Comparison of ENCODE assay signal across 27 cellular contexts in the genomic region with DNA sequence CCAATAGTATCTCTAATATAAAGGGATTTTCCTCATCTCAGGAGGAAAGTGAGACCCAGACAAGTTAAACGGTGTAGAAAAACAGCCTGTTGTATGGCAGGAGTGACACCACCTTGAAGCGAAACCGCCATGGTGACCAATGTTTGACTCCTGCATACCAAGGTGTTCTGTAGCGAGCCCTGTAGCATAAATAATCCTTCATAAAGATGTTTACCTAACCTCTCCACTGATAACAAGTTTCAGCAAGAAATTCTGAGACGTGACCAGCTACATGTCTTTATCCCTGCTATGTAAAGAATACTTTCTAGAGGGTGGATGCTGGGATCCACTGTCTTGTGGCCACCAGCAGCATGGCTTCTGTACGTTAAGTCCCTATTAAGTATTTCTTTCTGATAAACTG.
"Had no signal": no experiment of that assay in that cellular context is flagged by ENCODE, and none has a peak within 500 bp of the region (broad histone marks: within the 10 kb centered on the region; RNA-seq: fewer than 3 reads in every experiment).

No MANE protein-coding gene starts in this region.

- H3K4me1 Mint-ChIP-seq: neural crest cell; stimulated activated naive B cell treated with anti-CD40 and anti-IgM and Interleukin-4, amounts not matched to agents 10 μg/mL and 1 μg/mL and 100 μg/mL, for 72 hours had no signal

- H3K36me3 Mint-ChIP-seq: stimulated activated naive B cell treated with anti-CD40 and anti-IgM and Interleukin-4, amounts not matched to agents 10 μg/mL and 1 μg/mL and 100 μg/mL, for 72 hours had no signal

- DNase-seq: islet precursor cell; left ventricle myocardium inferior; mesendoderm; midbrain; mucosa of descending colon; naive thymus-derived CD4-positive, alpha-beta T cell; nucleus accumbens; pancreas; posterior cingulate gyrus; retina; right cardiac atrium; stimulated activated CD4-positive, alpha-beta T cell treated with anti-CD3 and anti-CD28 coated beads, Interleukin-12 subunit alpha, Interleukin-12 subunit beta, amount 100 ng/mL, for 4 hours; stimulated activated CD4-positive, alpha-beta T cell treated with anti-CD3 and anti-CD28 coated beads, Interleukin-15, amount 100 ng/mL, for 24 hours; stimulated activated CD4-positive, alpha-beta T cell treated with anti-CD3 and anti-CD28 coated beads, Interleukin-2, amount 100 ng/mL, for 24 hours; stimulated activated CD4-positive, alpha-beta T cell treated with anti-CD3 and anti-CD28 coated beads, Interleukin-4, amount 100 ng/mL, for 1 hour; stimulated activated naive B cell treated with anti-CD40 and anti-IgM and Interleukin-4, amounts not matched to agents 10 μg/mL and 1 μg/mL and 100 μg/mL, for 72 hours; stimulated activated naive CD8-positive, alpha-beta T cell treated with anti-CD3 and anti-CD28 coated beads, Interleukin-15, Interleukin-2, amounts not matched to agents 100 U/mL and 50 U/mL, for 24 hours; stomach; testis; thyroid gland; transverse colon; uterus had no signal

- H3K4me3 ChIP-seq: left ventricle myocardium inferior, lung, mucosa of descending colon, pancreas, prostate gland, skin epidermis, stomach, testis, thyroid gland, transverse colon, uterus had no signal

- H3K27ac Mint-ChIP-seq: naive thymus-derived CD4-positive, alpha-beta T cell; nephron; stimulated activated naive B cell treated with anti-CD40 and anti-IgM and Interleukin-4, amounts not matched to agents 10 μg/mL and 1 μg/mL and 100 μg/mL, for 72 hours had no signal

- H3K4me3 Mint-ChIP-seq: naive thymus-derived CD4-positive, alpha-beta T cell; nephron; neural crest cell; stimulated activated naive B cell treated with anti-CD40 and anti-IgM and Interleukin-4, amounts not matched to agents 10 μg/mL and 1 μg/mL and 100 μg/mL, for 72 hours had no signal

- H3K27me3 Mint-ChIP-seq: naive thymus-derived CD4-positive, alpha-beta T cell; stimulated activated naive B cell treated with anti-CD40 and anti-IgM and Interleukin-4, amounts not matched to agents 10 μg/mL and 1 μg/mL and 100 μg/mL, for 72 hours had no signal

- H3K9me3 Mint-ChIP-seq: nephron, neural crest cell had no signal
